ENCODE assay signal across 26 cellular contexts in the genomic region with DNA sequence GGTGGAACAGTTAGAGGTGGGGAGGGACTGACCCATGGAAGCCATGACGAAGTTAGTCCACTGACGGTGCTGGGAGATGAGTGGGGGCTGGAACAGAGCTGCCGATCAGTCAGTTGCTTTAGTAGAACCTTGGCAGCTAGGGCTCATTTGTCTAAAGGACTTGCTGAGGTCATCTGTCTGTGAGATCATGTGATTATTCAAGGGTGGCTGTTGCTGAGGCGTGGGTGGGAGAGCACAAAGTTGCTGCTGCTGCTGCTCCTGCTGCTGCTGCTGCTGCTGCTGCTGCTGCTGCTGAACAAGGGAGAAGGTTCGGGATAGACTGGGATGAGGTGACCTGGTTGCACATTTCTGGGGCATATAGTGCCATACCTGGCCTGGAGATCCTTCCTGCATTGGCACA.
DNase-seq lines count a peak whose midpoint lies in the region; ATAC-seq, FAIRE-seq and TF ChIP-seq lines count a peak whose summit lies in the region.
"Had no signal": no experiment of that assay in that cellular context is flagged by ENCODE, and none has a peak within 500 bp of the region (broad histone marks: within the 10 kb centered on the region; RNA-seq: fewer than 3 reads in every experiment).

No MANE protein-coding gene starts in this region.

- ATAC-seq in GM12878 (peak; percentile 50), upper lobe of right lung (peak; percentile 10), GM21737 (IDR thresholded peaks at IDR 0.05; ENCODE audit: unreplicated experiment) (no peak)
- ATAC-seq: CD8-positive, alpha-beta T cell had no signal

- H2AFZ ChIP-seq in GM12878 (ENCODE audit: control insufficient read depth, low read depth, low read length) = no peak overlapping the region

- WGBS in GM12878 (ENCODE audit: insufficient coverage, insufficient replicate concordance, low lambda C conversion rate, missing lambda C conversion rate) = 26% methylated on average over 5 of the region's 5 CpGs

- no peak overlapping the region for H3K9ac ChIP-seq in GM12878 (ENCODE audit: control insufficient read depth, insufficient read depth, low read length)

- CTCF ChIA-PET in HEK293 (lab: Yijun Ruan, JAX) (no interaction called here), GM12878 (lab: Yijun Ruan, JAX) (no interaction called here)

- H3K4me1 ChIP-seq in HEK293 (ENCODE audit: control insufficient read depth, insufficient read depth, low read length) (no peaks in the 10 kb centered on the region), GM12878 (ENCODE audit: control insufficient read depth, insufficient read depth, low read length) (no peaks in the 10 kb centered on the region), upper lobe of right lung (no peaks in the 10 kb centered on the region), vagina (no peaks in the 10 kb centered on the region)
- H3K4me1 ChIP-seq: Peyer's patch had no signal

- no peaks in the 10 kb centered on the region for H3K36me3 Mint-ChIP-seq in neural crest cell (ENCODE audit: low read depth)
- H3K36me3 Mint-ChIP-seq: CD8-positive, alpha-beta T cell had no signal

- DNase-seq in GM12878 (ENCODE audit: low read depth, low spot score) = no peak
- DNase-seq in neural crest cell (ENCODE audit: low read depth, low spot score) = no peak
- DNase-seq in upper lobe of right lung = peak; percentile 33
- DNase-seq in vagina (ENCODE audit: extremely low spot score in 2 of 2) = no peak
- no peak for DNase-seq in T-helper 2 cell
- DNase-seq: Calu3; CD8-positive, alpha-beta T cell; GF-D8; HFFc6; IMR-90; Karpas-422; MG63; NCI-H1092; NCI-H1436 treated with DMSO at 0.1 percent for 48 hours; NCI-H2029; NCI-H2171 treated with DMSO at 0.1 percent for 48 hours; NCI-H446 treated with DMSO at 0.1 percent for 48 hours; Peyer's patch had no signal

- no TSS peak for BruUV-seq in GM12878 (replicated peaks; lab: Mats Ljungman, UMichigan)

- FAIRE-seq in GM12878 (lab: Jason Lieb, UNC) = peak; percentile 68
- FAIRE-seq: GM19239, H54, HTR-8/SVneo had no signal

- no peaks in the 10 kb centered on the region for H3K36me3 ChIP-seq in HEK293 (ENCODE audit: control insufficient read depth in 2 of 2, insufficient read depth in 1 of 2, low read length in 2 of 2)
- no peaks in the 10 kb centered on the region for H3K36me3 ChIP-seq in GM12878 (ENCODE audit: control insufficient read depth in 2 of 2, insufficient read depth in 2 of 2, low read length in 1 of 2)
- no peaks in the 10 kb centered on the region for H3K36me3 ChIP-seq in upper lobe of right lung
- H3K36me3 ChIP-seq in vagina = no peaks in the 10 kb centered on the region
- H3K36me3 ChIP-seq: BLaER1 treated with 17β-estradiol and CSF1 and Interleukin-3, amounts not matched to agents 10 nM and 100 nM; MG63; Peyer's patch had no signal

- no peak overlapping the region for H3K4me2 ChIP-seq in GM12878 (ENCODE audit: control insufficient read depth, insufficient read depth)

- POLR2A ChIA-PET in HEK293 (lab: Yijun Ruan, JAX) = no interaction called here
- POLR2A ChIA-PET in GM12878 (lab: Charles Lee) = no interaction called here

- H3K27me3 Mint-ChIP-seq in neural crest cell (ENCODE audit: low read depth) = no peaks in the 10 kb centered on the region

- SMC1A ChIA-PET in GM12878 (lab: Charles Lee; ENCODE audit: uncharacterized antibody, unreplicated experiment) = interaction anchor here (0.9 kb wide), 1 partner anchor 11 kb away, joined by 3 read pairs; no protein-coding TSS in a partner anchor

- in situ Hi-C loops in GM12878 (cut with MboI) = no loop called here

- no peaks in the 10 kb centered on the region for H3K79me2 ChIP-seq in GM12878 (ENCODE audit: control insufficient read depth, insufficient read depth, low read length)

- intact Hi-C loops in GM12878 (cut with micrococcal nuclease; ENCODE audit: unreplicated experiment) (loop anchor here (10.0 kb wide), 1 partner anchor 506 kb away; no protein-coding TSS in a partner anchor), upper lobe of right lung (cut with DNase I) (no loop called here), vagina (cut with DNase I) (no loop called here)

- peak overlapping the region; percentile 69 for H3K27ac Mint-ChIP-seq in neural crest cell (ENCODE audit: unreplicated experiment)
- H3K27ac Mint-ChIP-seq: CD8-positive, alpha-beta T cell; HFFc6 had no signal

- no peak overlapping the region for H3K4me3 ChIP-seq in HEK293 (ENCODE audit: low read depth, low read length)
- no peak overlapping the region for H3K4me3 ChIP-seq in GM12878
- H3K4me3 ChIP-seq in upper lobe of right lung = no peak overlapping the region
- H3K4me3 ChIP-seq in vagina = no peak overlapping the region
- H3K4me3 ChIP-seq: MG63, Peyer's patch, SK-N-MC had no signal

- H3K4me1 Mint-ChIP-seq in neural crest cell = peaks cover 2% of the 10 kb centered on the region

- H3K4me3 Mint-ChIP-seq in neural crest cell = no peak overlapping the region
- H3K4me3 Mint-ChIP-seq: CD8-positive, alpha-beta T cell; HFFc6 had no signal

- H3K27me3 ChIP-seq in GM12878 (replicated peaks in 1 of 2; ENCODE audit: control insufficient read depth in 2 of 2, insufficient read depth in 2 of 2, low read length in 1 of 2) (no peaks in the 10 kb centered on the region), upper lobe of right lung (no peaks in the 10 kb centered on the region), vagina (no peaks in the 10 kb centered on the region)
- H3K27me3 ChIP-seq: BLaER1 treated with 17β-estradiol and CSF1 and Interleukin-3, amounts not matched to agents 10 nM and 100 nM; MG63; Peyer's patch had no signal

- TF ChIP-seq CTCF in HEK293 (tag by site-specific recombination; IDR thresholded peaks at IDR 0.05) (no peak), GM12878 (IDR thresholded peaks at IDR 0.05 in 2 of 3, conservative IDR thresholded peaks at IDR 0.05 in 1 of 3; ENCODE audit: control insufficient read depth in 2 of 3, extremely low read depth in 1 of 3, insufficient read depth in 1 of 3, low read depth in 3 of 3, low read length in 3 of 3) (no peak), neural crest cell (conservative IDR thresholded peaks at IDR 0.05) (no peak), upper lobe of right lung (IDR thresholded peaks at IDR 0.05) (no peak), vagina (IDR thresholded peaks at IDR 0.05) (no peak)

- no peak for TF ChIP-seq POLR2A in GM12878 (IDR thresholded peaks at IDR 0.05; ENCODE audit: low read depth, low read length)
- TF ChIP-seq POLR2A in vagina (IDR thresholded peaks at IDR 0.05) = no peak

- no peak for TF ChIP-seq RAD21 in GM12878 (IDR thresholded peaks at IDR 0.05; ENCODE audit: insufficient read depth, low read depth, low read length)

- H3K27ac ChIP-seq in HEK293 (ENCODE audit: extremely low read depth, low read depth, low read length) = no peak overlapping the region
- no peak overlapping the region for H3K27ac ChIP-seq in GM12878 (ENCODE audit: control insufficient read depth, insufficient read depth)
- no peak overlapping the region for H3K27ac ChIP-seq in upper lobe of right lung
- H3K27ac ChIP-seq in vagina = no peak overlapping the region
- H3K27ac ChIP-seq: HL-60, Peyer's patch, SK-N-MC had no signal

- H4K20me1 ChIP-seq in GM12878 (ENCODE audit: control insufficient read depth, insufficient read depth) = no peaks in the 10 kb centered on the region
- H4K20me1 ChIP-seq: BLaER1 treated with 17β-estradiol and CSF1 and Interleukin-3, amounts not matched to agents 10 nM and 100 nM had no signal

- TF ChIP-seq EP300 in GM12878 (IDR thresholded peaks at IDR 0.05; ENCODE audit: borderline replicate concordance in 1 of 2, control insufficient read depth in 1 of 2, low read depth in 2 of 2, low read length in 2 of 2) = no peak

- no peaks in the 10 kb centered on the region for H3K9me3 ChIP-seq in HEK293 (ENCODE audit: control insufficient read depth, insufficient read depth, low read depth, low read length)
- H3K9me3 ChIP-seq in GM12878 (replicated peaks; ENCODE audit: control insufficient read depth, insufficient read depth, low read length) = no peaks in the 10 kb centered on the region
- H3K9me3 ChIP-seq in upper lobe of right lung = no peaks in the 10 kb centered on the region
- no peaks in the 10 kb centered on the region for H3K9me3 ChIP-seq in vagina
- H3K9me3 ChIP-seq: BLaER1 treated with 17β-estradiol and CSF1 and Interleukin-3, amounts not matched to agents 10 nM and 100 nM; MG63; Peyer's patch had no signal

- RAD21 ChIA-PET in GM12878 (lab: Charles Lee; ENCODE audit: unreplicated experiment) = no interaction called here

- H3K9me3 Mint-ChIP-seq in neural crest cell = no peaks in the 10 kb centered on the region
- H3K9me3 Mint-ChIP-seq: CD8-positive, alpha-beta T cell had no signal

TF ChIP-seq in HEK293, 187 proteins besides CTCF, POLR2A, EP300 and RAD21:
- TF ChIP-seq MZF1 (tag by site-specific recombination; IDR thresholded peaks at IDR 0.05; ENCODE audit: borderline replicate concordance) (no peak), ZFHX2 (tag by site-specific recombination; conservative IDR thresholded peaks at IDR 0.05) (peak; percentile 40; the same call in 1 of the 2 replicates)

TF ChIP-seq in GM12878, 131 proteins besides CTCF, POLR2A, EP300 and RAD21:
- TF ChIP-seq TBL1XR1 (IDR thresholded peaks at IDR 0.05; ENCODE audit: low read depth, low read length) = no peak
- TF ChIP-seq EGR1 (IDR thresholded peaks at IDR 0.05; ENCODE audit: borderline replicate concordance in 1 of 2, low read depth in 2 of 2, low read length in 2 of 2) = peak in 1 of 2 experiments; percentile 42; a peak in 1 of 3 replicates
- peak; percentile 54; the same call in 1 of the 2 replicates for TF ChIP-seq RAD51 (IDR thresholded peaks at IDR 0.05)
